Comparison of ENCODE assay signal across 11 cellular contexts in the genomic region with DNA sequence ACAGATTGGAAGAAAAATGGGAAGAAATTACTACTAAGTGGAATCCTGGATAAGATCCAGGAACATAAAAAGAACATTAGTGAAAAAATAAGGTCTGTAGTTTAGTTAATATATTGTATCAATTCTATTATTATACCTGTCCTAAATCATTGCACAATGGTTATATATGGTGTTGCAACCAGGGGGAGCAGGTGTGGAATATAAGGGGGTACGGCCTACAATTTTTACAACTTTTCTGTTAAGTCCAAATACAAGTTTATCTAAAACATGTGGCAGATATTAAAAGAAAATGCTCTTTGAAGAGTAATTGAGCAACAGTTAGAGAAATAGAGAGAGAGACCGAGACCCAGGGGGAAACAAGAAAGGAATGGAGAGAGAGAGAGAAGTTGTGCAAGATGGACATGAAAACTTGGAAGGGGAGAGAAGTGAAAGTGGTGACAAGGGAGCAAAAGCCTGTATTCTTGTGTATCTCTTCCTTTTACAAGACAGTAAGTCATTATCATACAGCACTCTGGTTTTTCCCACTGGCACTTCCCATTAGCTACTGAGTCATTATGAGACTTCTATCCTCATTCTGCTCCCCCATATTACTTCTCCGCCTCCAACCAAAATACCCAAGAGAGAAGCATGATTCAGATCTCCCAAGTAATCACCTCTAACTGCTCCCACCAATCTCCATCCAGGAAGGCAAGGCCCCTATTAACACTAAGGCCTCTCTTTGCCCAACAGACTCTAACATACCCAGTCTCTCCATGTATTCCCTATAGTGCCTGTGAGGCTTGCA. TPM values are rescaled to one million over a fixed set of nuclear protein-coding genes. Genes with fewer than 3 reads are reported as not detected.
DNase-seq lines count a peak whose midpoint lies in the region; TF ChIP-seq lines count a peak whose summit lies in the region.
"Had no signal": no experiment of that assay in that cellular context is flagged by ENCODE, and none has a peak within 500 bp of the region (broad histone marks: within the 10 kb centered on the region; RNA-seq: fewer than 3 reads in every experiment).

No MANE protein-coding gene starts in this region.

- no peaks in the 10 kb centered on the region for H3K9me3 ChIP-seq in subcutaneous abdominal adipose tissue (ENCODE audit: control insufficient read depth in 5 of 5, low read length in 5 of 5)
- H3K9me3 ChIP-seq in colonic mucosa: no peaks in the 10 kb centered on the region

- H3K27ac ChIP-seq in subcutaneous abdominal adipose tissue (ENCODE audit: low read depth, low read length) (peak overlapping the region; percentile 64), colonic mucosa (no peak overlapping the region)

- peaks cover 35% of the 10 kb centered on the region for H3K4me1 Mint-ChIP-seq in activated naive CD4-positive, alpha-beta T cell treated with anti-CD3 and anti-CD28 coated beads, Interleukin-2, amount 50 U/mL, for 24 hours

- DNase-seq in activated naive CD4-positive, alpha-beta T cell (lab: John Stamatoyannopoulos, UW): no peak
- DNase-seq in fibroblast of pulmonary artery (ENCODE audit: low read depth) (peak; percentile 24), colonic mucosa (no peak)
- DNase-seq in activated CD4-positive, CD25-positive, alpha-beta regulatory T cell treated with anti-CD3 and anti-CD28 coated beads, Interleukin-2, amount 50 U/mL, for 72 hours: no peak
- DNase-seq: activated CD4-positive, alpha-beta T cell treated with anti-CD3 and anti-CD28 coated beads, Interleukin-2, amount 10 ng/mL, durations not matched to agents 7 days and 5 days; NCI-H2029; SHP77 treated with DMSO at 0.1 percent for 48 hours had no signal

- H3K27me3 Mint-ChIP-seq in activated naive CD4-positive, alpha-beta T cell treated with anti-CD3 and anti-CD28 coated beads, Interleukin-2, amount 50 U/mL, for 24 hours: no peaks in the 10 kb centered on the region
- H3K27me3 Mint-ChIP-seq: activated CD4-positive, alpha-beta T cell treated with anti-CD3 and anti-CD28 coated beads, Interleukin-2, amount 10 ng/mL, durations not matched to agents 7 days and 5 days had no signal

- H3K4me3 ChIP-seq in fibroblast of pulmonary artery (replicated peaks; ENCODE audit: low read depth, low read length) (no peak overlapping the region), subcutaneous abdominal adipose tissue (ENCODE audit: low read depth in 1 of 5, low read length in 5 of 5) (no peak overlapping the region), colonic mucosa (no peak overlapping the region)
- H3K4me3 ChIP-seq: smooth muscle cell had no signal

- H3K4me1 ChIP-seq in subcutaneous abdominal adipose tissue (ENCODE audit: control insufficient read depth in 5 of 5, insufficient read depth in 5 of 5, low read length in 5 of 5): peaks cover 8 to 23% (median 18%) of the 10 kb centered on the region in 5 donors
- no peaks in the 10 kb centered on the region for H3K4me1 ChIP-seq in colonic mucosa

- peak overlapping the region in 1 of 5 donors; percentile 22 for H3K9ac ChIP-seq in subcutaneous abdominal adipose tissue (ENCODE audit: low read length in 5 of 5)
- no peak overlapping the region for H3K9ac ChIP-seq in colonic mucosa (ENCODE audit: low read depth in 2 of 2, low read length in 2 of 2)

- H3K36me3 ChIP-seq in subcutaneous abdominal adipose tissue (ENCODE audit: control insufficient read depth in 5 of 5, insufficient read depth in 5 of 5, low read length in 5 of 5) (no peaks in the 10 kb centered on the region), colonic mucosa (no peaks in the 10 kb centered on the region)

- TF ChIP-seq CTCF in fibroblast of pulmonary artery (IDR thresholded peaks at IDR 0.05; ENCODE audit: low read length, missing control alignments): no peak
- TF ChIP-seq CTCF in colonic mucosa (IDR thresholded peaks at IDR 0.05): no peak

- peak overlapping the region; percentile 34 for H3K4me3 Mint-ChIP-seq in activated naive CD4-positive, alpha-beta T cell treated with anti-CD3 and anti-CD28 coated beads, Interleukin-2, amount 50 U/mL, for 24 hours
- H3K4me3 Mint-ChIP-seq: activated CD4-positive, alpha-beta T cell treated with anti-CD3 and anti-CD28 coated beads, Interleukin-2, amount 10 ng/mL, durations not matched to agents 7 days and 5 days; mesothelial cell of epicardium had no signal

- peak overlapping the region; percentile 18 for H3K27ac Mint-ChIP-seq in activated naive CD4-positive, alpha-beta T cell treated with anti-CD3 and anti-CD28 coated beads, Interleukin-2, amount 50 U/mL, for 24 hours
- H3K27ac Mint-ChIP-seq: activated CD4-positive, alpha-beta T cell treated with anti-CD3 and anti-CD28 coated beads, Interleukin-2, amount 10 ng/mL, durations not matched to agents 7 days and 5 days; mesothelial cell of epicardium had no signal

- peaks cover 7% of the 10 kb centered on the region for H3K9me3 Mint-ChIP-seq in activated naive CD4-positive, alpha-beta T cell treated with anti-CD3 and anti-CD28 coated beads, Interleukin-2, amount 50 U/mL, for 24 hours
- H3K9me3 Mint-ChIP-seq: activated CD4-positive, alpha-beta T cell treated with anti-CD3 and anti-CD28 coated beads, Interleukin-2, amount 10 ng/mL, durations not matched to agents 7 days and 5 days; mesothelial cell of epicardium had no signal

- H3K36me3 Mint-ChIP-seq in activated naive CD4-positive, alpha-beta T cell treated with anti-CD3 and anti-CD28 coated beads, Interleukin-2, amount 50 U/mL, for 24 hours: peaks cover 1% of the 10 kb centered on the region
- H3K36me3 Mint-ChIP-seq: mesothelial cell of epicardium had no signal

- H3K27me3 ChIP-seq in subcutaneous abdominal adipose tissue (ENCODE audit: control insufficient read depth in 5 of 5, insufficient read depth in 4 of 5, low read length in 5 of 5) (no peaks in the 10 kb centered on the region), colonic mucosa (no peaks in the 10 kb centered on the region)

- intact Hi-C loops in colonic mucosa (cut with DNase I): no loop called here

RNA-seq across cellular contexts. Expression of a gene that starts 22.3 kb away (rescaled TPM):
- total RNA-seq in colonic mucosa: 1 to 10 TPM; 2.0 to 3.2 TPM

RNA-seq across cellular contexts. Expression of a gene that starts 29.0 kb away (rescaled TPM):
- under 1 TPM; 0.48 to 0.59 TPM for total RNA-seq in colonic mucosa
- total RNA-seq: mesothelial cell of epicardium, smooth muscle cell had no signal

RNA-seq across cellular contexts. Expression of a gene that starts 50.8 kb away (rescaled TPM):
- 1 to 10 TPM; 2.2 to 2.9 TPM for total RNA-seq in colonic mucosa

RNA-seq across cellular contexts. Expression of a gene that starts 58.4 kb away (rescaled TPM):
- 10 to 100 TPM; 24.3 to 24.7 TPM for total RNA-seq in colonic mucosa
